ENCODE assay signal across 1 cellular context in genomic region chr2:178072383-178073301, GRCh38.
TF ChIP-seq lines count a peak whose summit lies in the region.

Gene PDE11A, minus strand, starts transcription at chr2:178072777. Its CDS starts 340 bp downstream, at chr2:178072437.

TF ChIP-seq in WTC11, 78 proteins besides CTCF, POLR2A, EP300 and RAD21 (continued from another document):
- TF ChIP-seq ZNF512 (CRISPR knock-in tag; IDR thresholded peaks at IDR 0.05; ENCODE audit: borderline replicate concordance) (no peak), E2F4 (CRISPR knock-in tag; IDR thresholded peaks at IDR 0.05; ENCODE audit: borderline replicate concordance, low read depth) (no peak), ETV6 (CRISPR knock-in tag; IDR thresholded peaks at IDR 0.05) (0 out of 2 replicates have a peak, but pooled peaks have one; percentile 35), MAX (CRISPR knock-in tag; IDR thresholded peaks at IDR 0.05) (peak; percentile 77), NFATC4 (CRISPR knock-in tag; IDR thresholded peaks at IDR 0.05) (no peak), ERG (CRISPR knock-in tag; IDR thresholded peaks at IDR 0.05) (peak; percentile 65; the same call in 1 of the 2 replicates), PRDM15 (CRISPR knock-in tag; IDR thresholded peaks at IDR 0.05) (0 out of 2 replicates have a peak, but pooled peaks have one; percentile 30), MYBL2 (CRISPR knock-in tag; IDR thresholded peaks at IDR 0.05) (0 out of 2 replicates have a peak, but pooled peaks have one; percentile 19)
